In genomic region chr19:30450945-30451344, GRCh38 we compare ENCODE assay signal across 12 cellular contexts.
DNase-seq lines count a peak whose midpoint lies in the region; ATAC-seq and TF ChIP-seq lines count a peak whose summit lies in the region.
"Had no signal": no experiment of that assay in that cellular context is flagged by ENCODE, and none has a peak within 500 bp of the region (broad histone marks: within the 10 kb centered on the region; RNA-seq: fewer than 3 reads in every experiment).

No MANE protein-coding gene starts in this region.

- H3K9ac ChIP-seq in GM23248, result 0 out of 2 replicates have a peak overlapping the region, but pooled peaks have one; percentile 9
- H3K9ac ChIP-seq in muscle layer of colon (ENCODE audit: low read length), result no peak overlapping the region
- H3K9ac ChIP-seq in subcutaneous abdominal adipose tissue (ENCODE audit: low read length in 5 of 5), result peak overlapping the region in 1 of 5 donors; percentile 54

- H3K4me3 Mint-ChIP-seq in nephron progenitor cell, result no peak overlapping the region
- H3K4me3 Mint-ChIP-seq: activated naive CD8-positive, alpha-beta T cell treated with anti-CD3 and anti-CD28 coated beads, Interleukin-2, amount 10 ng/mL, durations not matched to agents 7 days and 5 days; naive thymus-derived CD8-positive, alpha-beta T cell had no signal

- H3K36me3 ChIP-seq in GM23248 (ENCODE audit: low read depth) (no peaks in the 10 kb centered on the region), muscle layer of colon (ENCODE audit: insufficient read depth, low read length) (no peaks in the 10 kb centered on the region), subcutaneous abdominal adipose tissue (ENCODE audit: control insufficient read depth in 5 of 5, insufficient read depth in 5 of 5, low read length in 5 of 5) (no peaks in the 10 kb centered on the region)

- no peaks in the 10 kb centered on the region for H3K9me3 Mint-ChIP-seq in nephron progenitor cell
- H3K9me3 Mint-ChIP-seq: activated naive CD8-positive, alpha-beta T cell treated with anti-CD3 and anti-CD28 coated beads, Interleukin-2, amount 10 ng/mL, durations not matched to agents 7 days and 5 days had no signal

- H3K4me3 ChIP-seq in GM23248 (peak overlapping the region; percentile 67), muscle layer of colon (ENCODE audit: low read depth in 1 of 2, low read length in 2 of 2) (peak overlapping the region; percentile 39 to 42), subcutaneous abdominal adipose tissue (ENCODE audit: low read depth in 1 of 5, low read length in 5 of 5) (peak overlapping the region in 3 of 5 donors; percentile 12 to 58 (median 51))

- peaks cover 23% of the 10 kb centered on the region for H3K27me3 Mint-ChIP-seq in nephron progenitor cell (ENCODE audit: low read depth, poor library complexity)

- no peak overlapping the region for H3K27ac Mint-ChIP-seq in nephron progenitor cell
- H3K27ac Mint-ChIP-seq: activated naive CD8-positive, alpha-beta T cell treated with anti-CD3 and anti-CD28 coated beads, Interleukin-2, amount 10 ng/mL, durations not matched to agents 7 days and 5 days; naive thymus-derived CD8-positive, alpha-beta T cell had no signal

- 3 to 4% methylated on average over 33 of the region's 33 CpGs for WGBS in GM23248 (ENCODE audit: low coverage in 1 of 2, low lambda C conversion rate in 2 of 2, missing lambda C conversion rate in 2 of 2), 2 experiments

- H2AFZ ChIP-seq in GM23248, result peak overlapping the region; percentile 61

- no peaks in the 10 kb centered on the region for H3K9me3 ChIP-seq in GM23248 (ENCODE audit: low read depth)
- H3K9me3 ChIP-seq in muscle layer of colon (ENCODE audit: low read length), result no peaks in the 10 kb centered on the region
- no peaks in the 10 kb centered on the region for H3K9me3 ChIP-seq in subcutaneous abdominal adipose tissue (ENCODE audit: control insufficient read depth in 5 of 5, low read length in 5 of 5)

- no peaks in the 10 kb centered on the region for H3F3A ChIP-seq in GM23248 (ENCODE audit: insufficient read depth)

- peaks cover 26% of the 10 kb centered on the region for H3K4me1 Mint-ChIP-seq in nephron progenitor cell
- H3K4me1 Mint-ChIP-seq: activated naive CD8-positive, alpha-beta T cell treated with anti-CD3 and anti-CD28 coated beads, Interleukin-2, amount 10 ng/mL, durations not matched to agents 7 days and 5 days had no signal

- no peak for TF ChIP-seq CTCF in nephron progenitor cell (IDR thresholded peaks at IDR 0.05)

- peak overlapping the region; percentile 84 for H3K4me2 ChIP-seq in GM23248 (ENCODE audit: unreplicated experiment)

- H3K27ac ChIP-seq in GM23248 (no peak overlapping the region), muscle layer of colon (ENCODE audit: low read depth, low read length) (no peak overlapping the region), subcutaneous abdominal adipose tissue (ENCODE audit: low read depth, low read length) (no peak overlapping the region)

- no peaks in the 10 kb centered on the region for H3K79me2 ChIP-seq in GM23248 (ENCODE audit: insufficient read depth)

- peaks cover 21% of the 10 kb centered on the region for H3K4me1 ChIP-seq in GM23248 (ENCODE audit: insufficient read depth)
- no peaks in the 10 kb centered on the region for H3K4me1 ChIP-seq in muscle layer of colon (ENCODE audit: insufficient read depth, low read length)
- H3K4me1 ChIP-seq in subcutaneous abdominal adipose tissue (ENCODE audit: control insufficient read depth in 5 of 5, insufficient read depth in 5 of 5, low read length in 5 of 5), result peaks cover 0 to 10% (median 9%) of the 10 kb centered on the region in 5 donors

- DNase-seq in GM23248 (peak; percentile 50), epidermal melanocyte (ENCODE audit: insufficient read length, low spot score) (peak; percentile 21), NCI-H345 treated with DMSO at 0.1 percent for 48 hours (lab: John Stamatoyannopoulos, UW; ENCODE audit: unreplicated experiment) (no peak), nephron progenitor cell (no peak)
- DNase-seq: activated naive CD8-positive, alpha-beta T cell treated with anti-CD3 and anti-CD28 coated beads, Interleukin-2, amount 10 ng/mL, durations not matched to agents 7 days and 5 days; naive thymus-derived CD8-positive, alpha-beta T cell; NCI-H187; SIG-M5 had no signal

- no peaks in the 10 kb centered on the region for H4K20me1 ChIP-seq in GM23248 (ENCODE audit: insufficient read depth)

- no peaks in the 10 kb centered on the region for H3K36me3 Mint-ChIP-seq in nephron progenitor cell (ENCODE audit: low read depth)
- H3K36me3 Mint-ChIP-seq: activated naive CD8-positive, alpha-beta T cell treated with anti-CD3 and anti-CD28 coated beads, Interleukin-2, amount 10 ng/mL, durations not matched to agents 7 days and 5 days; naive thymus-derived CD8-positive, alpha-beta T cell had no signal

- ATAC-seq in GM18861 (IDR thresholded peaks at IDR 0.05; ENCODE audit: unreplicated experiment) (no peak), HG02623 (IDR thresholded peaks at IDR 0.05; ENCODE audit: unreplicated experiment) (no peak)
- ATAC-seq: naive thymus-derived CD8-positive, alpha-beta T cell had no signal

- 0 out of 2 replicates have a peak, but pooled peaks cover 22% of the 10 kb centered on the region for H3K27me3 ChIP-seq in GM23248 (replicated peaks; ENCODE audit: insufficient read depth)
- no peaks in the 10 kb centered on the region for H3K27me3 ChIP-seq in muscle layer of colon (ENCODE audit: control insufficient read depth in 1 of 2, insufficient read depth in 2 of 2, low read length in 2 of 2)
- H3K27me3 ChIP-seq in subcutaneous abdominal adipose tissue (ENCODE audit: control insufficient read depth in 5 of 5, insufficient read depth in 4 of 5, low read length in 5 of 5), result peaks cover 0 to 13% (median 3%) of the 10 kb centered on the region in 5 donors

- no peaks in the 10 kb centered on the region for H3K9me2 ChIP-seq in GM23248 (ENCODE audit: insufficient read depth)

- in situ Hi-C loops in GM23248 (cut with MboI), result no loop called here

Comparison
In these comparisons a context has a peak if more than half of its experiments do, and no peak if none do; other contexts are left out.
1. DNase-seq: peak in GM23248 (single experiment) and epidermal melanocyte (single experiment); none in NCI-H345 treated with DMSO at 0.1 percent for 48 hours (single experiment) and nephron progenitor cell (single experiment).
2. Peak in every context shown above with its lines, with median percentiles within 50 percentile points of each other: H3K4me3 ChIP-seq.